In genomic region chr4:80071643-80072606, GRCh38 we compare ENCODE assay signal across 1 cellular context.
TF ChIP-seq lines count a peak whose summit lies in the region.

No MANE protein-coding gene starts in this region.

TF ChIP-seq in K562, 482 proteins besides CTCF, POLR2A, EP300 and RAD21 (continued from another document):
- TF ChIP-seq ZSCAN32 (CRISPR knock-in tag; IDR thresholded peaks at IDR 0.05) (0 out of 2 replicates have a peak, but pooled peaks have one; percentile 12), ZNF316 (IDR thresholded peaks at IDR 0.05) (peak; percentile 27; the same call in 1 of the 2 replicates), HIVEP1 (CRISPR knock-in tag; IDR thresholded peaks at IDR 0.05) (0 out of 2 replicates have a peak, but pooled peaks have one; percentile 14), UBTF (IDR thresholded peaks at IDR 0.05; ENCODE audit: borderline replicate concordance in 1 of 2, low read depth in 2 of 2, low read length in 2 of 2) (peak; percentile 43 to 44; a peak in 3 of 4 replicates), EGR1 (conservative IDR thresholded peaks at IDR 0.05) (peak; percentile 86), RB1 (IDR thresholded peaks at IDR 0.05; ENCODE audit: low read depth) (0 out of 2 replicates have a peak, but pooled peaks have one; percentile 38), TFAP4 (CRISPR knock-in tag; IDR thresholded peaks at IDR 0.05; ENCODE audit: borderline replicate concordance) (peak; percentile 87; the same call in 1 of the 2 replicates), SIN3A (IDR thresholded peaks at IDR 0.05; ENCODE audit: borderline replicate concordance in 2 of 2, control insufficient read depth in 1 of 2, low read depth in 2 of 2, low read length in 2 of 2) (peak in 1 of 2 experiments; percentile 48; a peak in 2 of 4 replicates), SRSF7 (optimal IDR thresholded peaks at IDR 0.05; ENCODE audit: low read depth, low read length) (no peak), TAF1 (IDR thresholded peaks at IDR 0.05; ENCODE audit: control insufficient read depth, extremely low read depth, insufficient read depth, low read length, severe bottlenecking) (peak; percentile 40), NRF1 (conservative IDR thresholded peaks at IDR 0.05 in 1 of 2, IDR thresholded peaks at IDR 0.05 in 1 of 2) (peak; percentile 41 to 58), MTA2 (IDR thresholded peaks at IDR 0.05; ENCODE audit: low read depth) (0 out of 2 replicates have a peak, but pooled peaks have one; percentile 3), RHOXF2B (CRISPR knock-in tag; conservative IDR thresholded peaks at IDR 0.05) (no peak), MLLT1 (IDR thresholded peaks at IDR 0.05) (peak in 1 of 2 experiments; percentile 59; a peak in 1 of 4 replicates), MAZ (CRISPR knock-in tag; conservative IDR thresholded peaks at IDR 0.05 in 1 of 2, IDR thresholded peaks at IDR 0.05 in 1 of 2) (peak; percentile 22 to 30; a peak in 2 of 4 replicates), XRCC3 (IDR thresholded peaks at IDR 0.05) (no peak), REST (CRISPR knock-in tag; IDR thresholded peaks at IDR 0.05; ENCODE audit: low read depth) (peak; percentile 45; the same call in 1 of the 2 replicates), ZNF655 (CRISPR knock-in tag; IDR thresholded peaks at IDR 0.05) (no peak), ZNF354B (CRISPR knock-in tag; IDR thresholded peaks at IDR 0.05) (no peak), FOXP1 (CRISPR knock-in tag; IDR thresholded peaks at IDR 0.05) (peak; percentile 49; the same call in 1 of the 2 replicates), EHMT2 (IDR thresholded peaks at IDR 0.05) (no peak), ZBTB9 (CRISPR knock-in tag; IDR thresholded peaks at IDR 0.05) (0 out of 2 replicates have a peak, but pooled peaks have one; percentile 21), JUN (IDR thresholded peaks at IDR 0.05; ENCODE audit: borderline replicate concordance, low read depth, low read length) (no peak), JUN (CRISPR knock-in tag; IDR thresholded peaks at IDR 0.05; ENCODE audit: borderline replicate concordance) (0 out of 2 replicates have a peak, but pooled peaks have one; percentile 69), RBM14 (IDR thresholded peaks at IDR 0.05; ENCODE audit: borderline replicate concordance, insufficient read depth, low read depth, low read length) (0 out of 2 replicates have a peak, but pooled peaks have one; percentile 70), SETDB1 (IDR thresholded peaks at IDR 0.05; ENCODE audit: low read length) (no peak)
